14 cellular contexts compared by ENCODE assay signal in the genomic region with DNA sequence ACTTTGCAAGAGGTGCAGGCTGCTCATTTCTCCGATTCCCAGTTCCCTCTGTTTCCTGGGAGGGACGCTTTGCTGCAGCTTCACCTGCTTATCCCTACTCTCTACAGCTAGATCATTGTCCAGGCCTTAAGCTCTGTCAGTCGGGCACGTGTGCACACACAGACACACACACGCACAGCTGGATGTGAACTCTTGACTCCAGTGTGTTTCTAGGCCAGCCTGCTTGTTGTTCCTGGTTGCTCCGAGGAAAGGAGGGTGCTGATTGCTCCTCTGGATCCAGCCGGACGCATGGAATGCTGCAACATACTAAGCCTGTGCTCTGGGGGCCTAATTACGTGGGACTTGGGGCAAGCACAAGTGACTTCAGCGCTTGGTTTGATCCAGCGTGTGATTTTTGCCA. TPM values are rescaled to one million over a fixed set of nuclear protein-coding genes. Genes with fewer than 3 reads are reported as not detected.
DNase-seq lines count a peak whose midpoint lies in the region; ATAC-seq and TF ChIP-seq lines count a peak whose summit lies in the region.
"Had no signal": no experiment of that assay in that cellular context is flagged by ENCODE, and none has a peak within 500 bp of the region (broad histone marks: within the 10 kb centered on the region; RNA-seq: fewer than 3 reads in every experiment).

No MANE protein-coding gene starts in this region.

- H3K4me1 Mint-ChIP-seq in GM23338 (peaks cover 61% of the 10 kb centered on the region), HFFc6 (ENCODE audit: low read depth) (peaks cover 33% of the 10 kb centered on the region)
- H3K4me1 Mint-ChIP-seq in CD8-positive, alpha-beta T cell (ENCODE audit: low read depth), result peaks cover 18% of the 10 kb centered on the region

- peak overlapping the region; percentile 41 for H3K4me2 ChIP-seq in GM23338

- H3K27me3 ChIP-seq in GM23338 (ENCODE audit: insufficient read depth) (no peaks in the 10 kb centered on the region), dorsolateral prefrontal cortex (no peaks in the 10 kb centered on the region), layer of hippocampus (ENCODE audit: control insufficient read depth, insufficient read depth, low read length) (no peaks in the 10 kb centered on the region), prostate gland (replicated peaks; ENCODE audit: insufficient read depth) (no peaks in the 10 kb centered on the region)
- H3K27me3 ChIP-seq in CD8-positive, alpha-beta T cell (ENCODE audit: insufficient read depth, low read length), result no peaks in the 10 kb centered on the region
- H3K27me3 ChIP-seq: SJSA1 had no signal

- H3K27ac Mint-ChIP-seq in GM23338, result peak overlapping the region; percentile 32
- no peak overlapping the region for H3K27ac Mint-ChIP-seq in HFFc6
- no peak overlapping the region for H3K27ac Mint-ChIP-seq in CD8-positive, alpha-beta T cell

- no peak for DNase-seq in GM23338 (ENCODE audit: low spot score)
- DNase-seq in dorsolateral prefrontal cortex, result no peak
- DNase-seq in prostate gland (ENCODE audit: low spot score), result no peak
- no peak for DNase-seq in HFFc6
- DNase-seq in activated CD4-positive, alpha-beta T cell treated with anti-CD3 and anti-CD28 coated beads, Interleukin-2, amount 50 U/mL, for 4 hours, result no peak
- DNase-seq in CD8-positive, alpha-beta T cell, result no peak
- DNase-seq in DMS79 treated with DMSO at 0.1 percent for 48 hours (lab: John Stamatoyannopoulos, UW), result no peak
- DNase-seq: ACHN; activated naive CD4-positive, alpha-beta T cell treated with Interleukin-2 at 50 U/mL for 16 hours; Calu3; cortex of kidney; NCI-H2171 treated with DMSO at 0.1 percent for 48 hours had no signal

- ATAC-seq in GM23338, result peak; percentile 21
- ATAC-seq in CD8-positive, alpha-beta T cell, result no peak

- H3K9me2 ChIP-seq in GM23338 (ENCODE audit: insufficient read depth), result no peaks in the 10 kb centered on the region

- peaks cover 58% of the 10 kb centered on the region for H3K4me1 ChIP-seq in GM23338 (ENCODE audit: insufficient read depth)
- H3K4me1 ChIP-seq in prostate gland (replicated peaks), result peaks cover 23% of the 10 kb centered on the region
- H3K4me1 ChIP-seq in CD8-positive, alpha-beta T cell (ENCODE audit: insufficient read depth, low read length), result peaks cover 7% of the 10 kb centered on the region

- no peaks in the 10 kb centered on the region for H3K9me3 ChIP-seq in prostate gland
- no peaks in the 10 kb centered on the region for H3K9me3 ChIP-seq in CD8-positive, alpha-beta T cell (ENCODE audit: low read length)
- H3K9me3 ChIP-seq: SJSA1 had no signal

- H3K27me3 Mint-ChIP-seq in GM23338 (ENCODE audit: insufficient read depth, low read depth, poor library complexity), result peaks cover 9% of the 10 kb centered on the region
- H3K27me3 Mint-ChIP-seq in HFFc6 (ENCODE audit: insufficient read depth), result no peaks in the 10 kb centered on the region; the same call in 1 of the 2 replicates
- peaks cover 13% of the 10 kb centered on the region for H3K27me3 Mint-ChIP-seq in CD8-positive, alpha-beta T cell (ENCODE audit: low read depth)

- H3K9me3 Mint-ChIP-seq in GM23338, result no peaks in the 10 kb centered on the region
- no peaks in the 10 kb centered on the region for H3K9me3 Mint-ChIP-seq in HFFc6
- no peaks in the 10 kb centered on the region for H3K9me3 Mint-ChIP-seq in CD8-positive, alpha-beta T cell

- TF ChIP-seq CTCF in GM23338 (conservative IDR thresholded peaks at IDR 0.05; ENCODE audit: low read depth in 2 of 2) (no peak), dorsolateral prefrontal cortex (IDR thresholded peaks at IDR 0.05 in 54 of 56, conservative IDR thresholded peaks at IDR 0.05 in 2 of 56; ENCODE audit: low read depth in 1 of 56, partially characterized antibody in 56 of 56) (no peak), prostate gland (IDR thresholded peaks at IDR 0.05) (no peak), HFFc6 (IDR thresholded peaks at IDR 0.05) (no peak)
- TF ChIP-seq CTCF in CD8-positive, alpha-beta T cell (IDR thresholded peaks at IDR 0.05), result no peak

- H3F3A ChIP-seq in GM23338 (replicated peaks; ENCODE audit: low read depth), result no peaks in the 10 kb centered on the region

- H3K36me3 Mint-ChIP-seq in GM23338 (ENCODE audit: low read depth) (no peaks in the 10 kb centered on the region; the same call in 2 of the 3 replicates), HFFc6 (ENCODE audit: low read depth) (no peaks in the 10 kb centered on the region)
- H3K36me3 Mint-ChIP-seq in CD8-positive, alpha-beta T cell, result no peaks in the 10 kb centered on the region

- H3K4me3 ChIP-seq in GM23338, result no peak overlapping the region
- peak overlapping the region in 1 of 59 donors; percentile 22 for H3K4me3 ChIP-seq in dorsolateral prefrontal cortex
- no peak overlapping the region for H3K4me3 ChIP-seq in prostate gland
- H3K4me3 ChIP-seq in CD8-positive, alpha-beta T cell (ENCODE audit: low read depth, low read length), result no peak overlapping the region
- H3K4me3 ChIP-seq: SJSA1 had no signal

- no peak overlapping the region for H3K4me3 Mint-ChIP-seq in GM23338
- H3K4me3 Mint-ChIP-seq in HFFc6, result no peak overlapping the region
- no peak overlapping the region for H3K4me3 Mint-ChIP-seq in CD8-positive, alpha-beta T cell

- H3K36me3 ChIP-seq in GM23338 (ENCODE audit: insufficient read depth), result no peaks in the 10 kb centered on the region
- no peaks in the 10 kb centered on the region for H3K36me3 ChIP-seq in prostate gland
- no peaks in the 10 kb centered on the region for H3K36me3 ChIP-seq in CD8-positive, alpha-beta T cell (ENCODE audit: insufficient read depth, low read length)
- H3K36me3 ChIP-seq: SJSA1 had no signal

- CTCF ChIA-PET in CD8-positive, alpha-beta T cell (lab: Charles Lee), result interaction anchor here (1.1 kb wide), 1 partner anchor 302 kb away, joined by 3 read pairs; no protein-coding TSS in a partner anchor

- intact Hi-C loops in dorsolateral prefrontal cortex (cut with DNase I), result no loop called here
- intact Hi-C loops in prostate gland (cut with DNase I), result no loop called here
- intact Hi-C loops in CD8-positive, alpha-beta T cell (cut with DNase I, micrococcal nuclease), result no loop called here

- POLR2A ChIA-PET in CD8-positive, alpha-beta T cell (lab: Charles Lee), result no interaction called here

- H3K27ac ChIP-seq in GM23338 (ENCODE audit: low read depth) (peak overlapping the region; percentile 84), dorsolateral prefrontal cortex (peak overlapping the region in 30 of 59 donors; percentile 0 to 91 (median 66)), layer of hippocampus (ENCODE audit: low read depth, low read length) (peak overlapping the region; percentile 27), prostate gland (peak overlapping the region; percentile 75 to 79)
- no peak overlapping the region for H3K27ac ChIP-seq in CD8-positive, alpha-beta T cell (ENCODE audit: low read depth, low read length)
- H3K27ac ChIP-seq: SJSA1 had no signal

- peaks cover 100% of the 10 kb centered on the region for H3K79me2 ChIP-seq in GM23338 (replicated peaks; ENCODE audit: insufficient read depth)

- no peak for TF ChIP-seq POLR2A in prostate gland (IDR thresholded peaks at IDR 0.05)

- no peak overlapping the region for H2AFZ ChIP-seq in GM23338

- WGBS in prostate gland, result 44% methylated on average over 11 of the region's 11 CpGs

- peaks cover 16% of the 10 kb centered on the region for H4K20me1 ChIP-seq in GM23338 (replicated peaks; ENCODE audit: insufficient read depth)

RNA-seq across cellular contexts. Expression of gene ZNRF3, which starts 19.7 kb away (rescaled TPM):
- 28.9 and 32.2 TPM in 2 replicates for total RNA-seq in GM23338 (2014; rRNA removed; shearing (Covaris generic))
- 11.1 and 12.3 TPM in 2 replicates for polyA plus RNA-seq in GM23338 (2016; fragmentation: Nextera tagmentation; extraction: Ambion mirVana)
- total RNA-seq in dorsolateral prefrontal cortex (10 to 100 TPM; 13.3 to 65.5 (median 24.6) TPM), prostate gland (10 to 100 TPM; 38.5 to 46.1 TPM)
- total RNA-seq in HFFc6 (2021; fragmentation: NEBNext Ultra II Directional; extraction: Animal tissue kit (Norgen Biotek cat#: 25700)), result 1 to 10 TPM; 3.3 to 4.7 (median 3.6) TPM
- total RNA-seq in CD8-positive, alpha-beta T cell, result under 1 TPM; 0.49 to 0.69 TPM
